Comparison of ENCODE assay signal across 10 cellular contexts in genomic region chr2:136206613-136207012, GRCh38.
DNase-seq lines count a peak whose midpoint lies in the region; ATAC-seq and TF ChIP-seq lines count a peak whose summit lies in the region.
"Had no signal": no experiment of that assay in that cellular context is flagged by ENCODE, and none has a peak within 500 bp of the region (broad histone marks: within the 10 kb centered on the region; RNA-seq: fewer than 3 reads in every experiment).

No MANE protein-coding gene starts in this region.

- H3K23ac ChIP-seq in mesendoderm (ENCODE audit: low read length): no peak overlapping the region

- no peak overlapping the region for H2BK5ac ChIP-seq in mesendoderm (ENCODE audit: low read length)

- no peak overlapping the region for H3K4ac ChIP-seq in mesendoderm (ENCODE audit: low read depth, low read length)

- H3K27me3 ChIP-seq in mesendoderm (ENCODE audit: insufficient read depth, low read length, poor library complexity) (no peaks in the 10 kb centered on the region), body of pancreas (no peaks in the 10 kb centered on the region)

- H2AK5ac ChIP-seq in mesendoderm (ENCODE audit: low read length): peak overlapping the region; percentile 20

- no peak overlapping the region for H3K9ac ChIP-seq in mesendoderm (ENCODE audit: low read length)

- no peaks in the 10 kb centered on the region for H3K79me1 ChIP-seq in mesendoderm (ENCODE audit: low read length)

- no peaks in the 10 kb centered on the region for H3K4me1 ChIP-seq in mesendoderm (ENCODE audit: control insufficient read depth, low read depth, low read length)
- no peaks in the 10 kb centered on the region for H3K4me1 ChIP-seq in body of pancreas
- H3K4me1 ChIP-seq: A549 had no signal

- H3K27ac ChIP-seq in mesendoderm (ENCODE audit: low read depth, low read length) (no peak overlapping the region), body of pancreas (no peak overlapping the region)
- H3K27ac ChIP-seq: A549 had no signal

- no peaks in the 10 kb centered on the region for H3K79me2 ChIP-seq in mesendoderm (ENCODE audit: control insufficient read depth, insufficient read depth, low read length)

- no peak for TF ChIP-seq CTCF in body of pancreas (IDR thresholded peaks at IDR 0.05)

- no peaks in the 10 kb centered on the region for H3K36me3 ChIP-seq in mesendoderm (ENCODE audit: control insufficient read depth, insufficient read depth, low read length)
- no peaks in the 10 kb centered on the region for H3K36me3 ChIP-seq in body of pancreas (replicated peaks in 1 of 2; ENCODE audit: insufficient read depth in 1 of 2, low read depth in 2 of 2)

- peak; percentile 28 for DNase-seq in NCI-H1105 treated with DMSO at 0.1 percent for 48 hours (lab: John Stamatoyannopoulos, UW)
- no peak for DNase-seq in NCI-H1105 (lab: John Stamatoyannopoulos, UW)
- peak; percentile 78 for DNase-seq in NCI-H1092 (lab: John Stamatoyannopoulos, UW)
- DNase-seq in mesendoderm: no peak
- no peak for DNase-seq in SK-N-DZ (ENCODE audit: low spot score)
- DNase-seq in body of pancreas: no peak
- no peak for DNase-seq in RPMI8226

- peak; percentile 92 for ATAC-seq in GM21786 (IDR thresholded peaks at IDR 0.05; ENCODE audit: unreplicated experiment)
- no peak for ATAC-seq in body of pancreas
- ATAC-seq: A549 had no signal

- TF ChIP-seq POLR2A in body of pancreas (IDR thresholded peaks at IDR 0.05): no peak

- no peak overlapping the region for H4K8ac ChIP-seq in mesendoderm (ENCODE audit: low read depth, low read length)

- no peaks in the 10 kb centered on the region for H3K9me3 ChIP-seq in body of pancreas

- intact Hi-C loops in body of pancreas (cut with DNase I): no loop called here

- no peak overlapping the region for H3K18ac ChIP-seq in mesendoderm (ENCODE audit: low read length)

- H3K4me3 ChIP-seq in mesendoderm (ENCODE audit: low read length): no peak overlapping the region
- H3K4me3 ChIP-seq in body of pancreas: no peak overlapping the region
- H3K4me3 ChIP-seq: A549, skin epidermis had no signal

- WGBS in mesendoderm (ENCODE audit: extremely low coverage, insufficient coverage, low lambda C conversion rate): no CpG with 5 or more reads among the region's 7 CpGs
- 62 to 84% methylated on average over 6 to 7 of the region's 7 CpGs for WGBS in body of pancreas, 2 donors

- no peak overlapping the region for H2BK120ac ChIP-seq in mesendoderm (ENCODE audit: low read depth, low read length)

- H2BK15ac ChIP-seq in mesendoderm (replicated peaks; ENCODE audit: low read depth): no peak overlapping the region

- H4K5ac ChIP-seq in mesendoderm (ENCODE audit: low read length): no peak overlapping the region

- no peak overlapping the region for H3K4me2 ChIP-seq in mesendoderm (ENCODE audit: low read length)
- H3K4me2 ChIP-seq: A549 had no signal

- H3K56ac ChIP-seq in mesendoderm (ENCODE audit: low read length): no peak overlapping the region

Comparison
In these comparisons a context has a peak if more than half of its experiments do, and no peak if none do; other contexts are left out.
1. DNase-seq: peak in NCI-H1105 treated with DMSO at 0.1 percent for 48 hours (single experiment) and NCI-H1092 (single experiment); none in NCI-H1105 (single experiment), mesendoderm (single experiment), SK-N-DZ (single experiment), body of pancreas (0 of 4) and RPMI8226 (single experiment).